Comparison of ENCODE assay signal across 1 cellular context in genomic region chr20:62587757-62588402, GRCh38.
TF ChIP-seq lines count a peak whose summit lies in the region.

No MANE protein-coding gene starts in this region.

TF ChIP-seq in HepG2, 621 proteins besides CTCF, POLR2A, EP300 and RAD21 (continued from another document):
- TF ChIP-seq MAF1 (CRISPR knock-in tag; IDR thresholded peaks at IDR 0.05; ENCODE audit: borderline replicate concordance) (no peak), MIER2 (CRISPR knock-in tag; IDR thresholded peaks at IDR 0.05) (peak; percentile 93), BCL3 (CRISPR knock-in tag; IDR thresholded peaks at IDR 0.05) (0 out of 2 replicates have a peak, but pooled peaks have one; percentile 30), ZNF280B (CRISPR knock-in tag; IDR thresholded peaks at IDR 0.05; ENCODE audit: borderline replicate concordance) (0 out of 2 replicates have a peak, but pooled peaks have one; percentile 47), REST (IDR thresholded peaks at IDR 0.05; ENCODE audit: borderline replicate concordance in 1 of 2, low read depth in 1 of 2, low read length in 2 of 2) (peak; percentile 81 to 95), PATZ1 (CRISPR knock-in tag; IDR thresholded peaks at IDR 0.05) (peak; percentile 42; the same call in 1 of the 2 replicates), ISX (CRISPR knock-in tag; conservative IDR thresholded peaks at IDR 0.05) (0 out of 2 replicates have a peak, but pooled peaks have one; percentile 49), FOSL1 (CRISPR knock-in tag; IDR thresholded peaks at IDR 0.05; ENCODE audit: borderline replicate concordance) (no peak), HNF1A (IDR thresholded peaks at IDR 0.05; ENCODE audit: low read depth) (no peak), HNF1A (CRISPR knock-in tag; IDR thresholded peaks at IDR 0.05; ENCODE audit: borderline replicate concordance) (0 out of 2 replicates have a peak, but pooled peaks have one; percentile 33), WIZ (CRISPR knock-in tag; IDR thresholded peaks at IDR 0.05) (0 out of 2 replicates have a peak, but pooled peaks have one; percentile 47), PRMT3 (CRISPR knock-in tag; IDR thresholded peaks at IDR 0.05; ENCODE audit: borderline replicate concordance, low read depth) (no peak), ZNF891 (CRISPR knock-in tag; IDR thresholded peaks at IDR 0.05) (0 out of 2 replicates have a peak, but pooled peaks have one; percentile 37), ZNF768 (CRISPR knock-in tag; IDR thresholded peaks at IDR 0.05) (0 out of 2 replicates have a peak, but pooled peaks have one; percentile 26), ZBTB43 (CRISPR knock-in tag; conservative IDR thresholded peaks at IDR 0.05) (0 out of 2 replicates have a peak, but pooled peaks have one; percentile 22), ZBTB7B (CRISPR knock-in tag; IDR thresholded peaks at IDR 0.05) (peak; percentile 51; the same call in 1 of the 2 replicates)
